In genomic region chr19:35745328-35746086, GRCh38 we compare ENCODE assay signal across 8 cellular contexts. TPM values are rescaled to one million over a fixed set of nuclear protein-coding genes. Genes with fewer than 3 reads are reported as not detected.
DNase-seq lines count a peak whose midpoint lies in the region; ATAC-seq and TF ChIP-seq lines count a peak whose summit lies in the region.

TSS of gene PSENEN (plus strand) at chr19:35745651. CDS start at chr19:35745931, 280 bp downstream.
TSS of gene U2AF1L4 (minus strand) at chr19:35745418. CDS start at chr19:35745391, 27 bp downstream.

- peaks cover 3% of the 10 kb centered on the region for H3K79me1 ChIP-seq in H9 (ENCODE audit: insufficient read depth, low read depth, low read length, poor library complexity, severe bottlenecking)

- H2BK5ac ChIP-seq in H9 (ENCODE audit: insufficient read length, low read length) = no peak within 1 kb of the TSS

- peaks cover 3 to 17% (median 5%) of the 10 kb centered on the region in 3 experiments; a peak in 4 of 7 replicates for H3K36me3 Mint-ChIP-seq in H9 (ENCODE audit: insufficient read depth in 1 of 3, low read depth in 3 of 3)
- H3K36me3 Mint-ChIP-seq in natural killer cell = no peaks in the 10 kb centered on the region

- TF ChIP-seq CTCF in H9 (conservative IDR thresholded peaks at IDR 0.05) (no peak), MM.1S (IDR thresholded peaks at IDR 0.05; ENCODE audit: low read length) (no peak), fibroblast of pulmonary artery (IDR thresholded peaks at IDR 0.05; ENCODE audit: low read length, missing control alignments) (no peak), natural killer cell (IDR thresholded peaks at IDR 0.05) (no peak)

- H2BK15ac ChIP-seq in H9 (ENCODE audit: low read depth, low read length) = no peak within 1 kb of the TSS

- no peak within 1 kb of the TSS for H4K91ac ChIP-seq in H9 (ENCODE audit: insufficient read length, low read depth, low read length)

- H3K9me3 ChIP-seq in H9 (ENCODE audit: control insufficient read depth, low read depth, low read length) (no peaks in the 10 kb centered on the region), MM.1S (replicated peaks; ENCODE audit: insufficient read depth, low read length) (no peaks in the 10 kb centered on the region)

- H3F3A ChIP-seq in MM.1S (ENCODE audit: insufficient read depth, low read length) = peaks cover 22% of the 10 kb centered on the region; the same call in 1 of the 2 replicates

- no peak within 1 kb of the TSS for H3T11ph ChIP-seq in H9 (ENCODE audit: low read length)

- H2BK20ac ChIP-seq in H9 (ENCODE audit: low read depth, low read length, poor library complexity, severe bottlenecking) = no peak within 1 kb of the TSS

- peak within 1 kb of the TSS; percentile 71 for H3K9ac ChIP-seq in H9 (ENCODE audit: extremely low read depth, insufficient read length, low read length)
- peak within 1 kb of the TSS; percentile 84 for H3K9ac ChIP-seq in MM.1S (ENCODE audit: low read length)

- peak within 1 kb of the TSS; percentile 100 for H3K27ac Mint-ChIP-seq in H9
- H3K27ac Mint-ChIP-seq in natural killer cell = peak within 1 kb of the TSS; percentile 96 to 99

- H4K20me1 ChIP-seq in H9 (ENCODE audit: control insufficient read depth, insufficient read depth, insufficient read length) (no peaks in the 10 kb centered on the region), MM.1S (ENCODE audit: insufficient read depth, low read length) (no peaks in the 10 kb centered on the region)

- WGBS in H9 (ENCODE audit: extremely low coverage, insufficient read length, low lambda C conversion rate) = no CpG with 5 or more reads among the region's 40 CpGs

- no peak within 1 kb of the TSS for H2AK5ac ChIP-seq in H9 (ENCODE audit: insufficient read length, low read length)

- H3K4me1 Mint-ChIP-seq in H9 (peaks cover 20 to 38% of the 10 kb centered on the region in 2 experiments), natural killer cell (peaks cover 48 to 66% of the 10 kb centered on the region in 2 donors)

- intact Hi-C loops in natural killer cell (cut with micrococcal nuclease) = loop anchor here (1.0 to 10.0 kb wide), 6 partner anchors 28 to 372 kb away; partner anchors contain the start of genes ARHGAP33, COX6B1, HCST and NFKBID

- peak within 1 kb of the TSS; percentile 90 for H3K4me3 ChIP-seq in MM.1S (ENCODE audit: low read length)
- H3K4me3 ChIP-seq in fibroblast of pulmonary artery (replicated peaks; ENCODE audit: low read depth, low read length) = peak within 1 kb of the TSS; percentile 92

- H4K8ac ChIP-seq in H9 (replicated peaks; ENCODE audit: insufficient read length, low read depth, low read length) = no peak within 1 kb of the TSS

- H3K4ac ChIP-seq in H9 (ENCODE audit: low read depth, low read length) = no peak within 1 kb of the TSS

- peak within 1 kb of the TSS; percentile 79 for H3K14ac ChIP-seq in H9 (ENCODE audit: insufficient read depth, low read length)

- H4K5ac ChIP-seq in H9 (ENCODE audit: insufficient read length, low read depth, low read length) = no peak within 1 kb of the TSS

- no peaks in the 10 kb centered on the region for H3K27me3 ChIP-seq in H9 (ENCODE audit: insufficient read depth, low read length)
- H3K27me3 ChIP-seq in MM.1S (replicated peaks; ENCODE audit: insufficient read depth, low read length) = no peaks in the 10 kb centered on the region

- H2BK120ac ChIP-seq in H9 (ENCODE audit: low read depth, low read length, poor library complexity, severe bottlenecking) = no peak within 1 kb of the TSS

- no peaks in the 10 kb centered on the region for H3K9me3 Mint-ChIP-seq in H9
- no peaks in the 10 kb centered on the region for H3K9me3 Mint-ChIP-seq in natural killer cell

- no peak within 1 kb of the TSS for H2BK12ac ChIP-seq in H9 (ENCODE audit: insufficient read length, low read depth, low read length)

- peaks cover 16% of the 10 kb centered on the region for H3K23me2 ChIP-seq in H9 (ENCODE audit: insufficient read length, low read depth, low read length, poor library complexity, severe bottlenecking)

- no peaks in the 10 kb centered on the region for H3K9me2 ChIP-seq in MM.1S (replicated peaks; ENCODE audit: insufficient read depth, low read length)

- DNase-seq in EH (ENCODE audit: low read depth) (peak; percentile 99), H9 (peak; percentile 98), MM.1S (peak; percentile 99), SHP77 treated with DMSO at 0.1 percent for 48 hours (lab: John Stamatoyannopoulos, UW) (peak; percentile 91), fibroblast of pulmonary artery (ENCODE audit: low read depth) (peak; percentile 100), natural killer cell (peak; percentile 93)
- DNase-seq in activated effector memory CD4-positive, alpha-beta T cell treated with Interleukin-2 at 50 U/mL for 16 hours = peak; percentile 96
- DNase-seq in stimulated activated naive CD4-positive, alpha-beta T cell (lab: John Stamatoyannopoulos, UW) = peak; percentile 89 to 97 (median 96)

- peak within 1 kb of the TSS; percentile 61 for H3K18ac ChIP-seq in H9 (ENCODE audit: insufficient read length, low read depth, low read length)

- H3K27ac ChIP-seq in H9 (ENCODE audit: insufficient read length, low read depth, low read length) (no peak within 1 kb of the TSS), MM.1S (ENCODE audit: low read length) (peak within 1 kb of the TSS; percentile 90)

- peak within 1 kb of the TSS; percentile 96 for H3K4me3 Mint-ChIP-seq in H9
- peak within 1 kb of the TSS; percentile 99 for H3K4me3 Mint-ChIP-seq in natural killer cell

- H2AFZ ChIP-seq in H9 (ENCODE audit: low read length) (peak within 1 kb of the TSS; percentile 71), MM.1S (ENCODE audit: low read length) (peak within 1 kb of the TSS; percentile 71)

- ATAC-seq in natural killer cell = peak; percentile 55 to 80 (median 65)

- H3K27me3 Mint-ChIP-seq in H9 (ENCODE audit: low read depth) (no peaks in the 10 kb centered on the region), natural killer cell (ENCODE audit: low read depth in 2 of 2) (no peaks in the 10 kb centered on the region)

- H3K4me1 ChIP-seq in H9 (ENCODE audit: insufficient read depth, low read length) (peaks cover 4% of the 10 kb centered on the region; the same call in 1 of the 2 replicates), MM.1S (ENCODE audit: low read length) (peaks cover 26% of the 10 kb centered on the region)

- H3K23ac ChIP-seq in H9 (ENCODE audit: insufficient read length, low read depth, low read length) = no peak within 1 kb of the TSS

- H3K79me2 ChIP-seq in H9 (ENCODE audit: insufficient read depth, low read length) (no peaks in the 10 kb centered on the region), MM.1S (ENCODE audit: low read length) (peaks cover 40% of the 10 kb centered on the region)

- H3K56ac ChIP-seq in H9 (ENCODE audit: insufficient read length, low read depth, low read length) = no peak within 1 kb of the TSS

- H3K4me2 ChIP-seq in H9 (ENCODE audit: insufficient read depth, insufficient read length, low read length) (peak within 1 kb of the TSS; percentile 95), MM.1S (ENCODE audit: low read depth, low read length) (peak within 1 kb of the TSS; percentile 88)

- no peaks in the 10 kb centered on the region for H3K36me3 ChIP-seq in MM.1S (replicated peaks; ENCODE audit: insufficient read depth, low read length)

RNA-seq across cellular contexts. Expression of gene PSENEN, which starts in this region (rescaled TPM):
- 69.7 and 77.7 TPM in 2 replicates for total RNA-seq in H9 (2021)
- total RNA-seq in natural killer cell = 10 to 100 TPM; 38.5 to 45.0 (median 41.0) TPM

RNA-seq across cellular contexts. Expression of gene U2AF1L4, which starts in this region (rescaled TPM):
- total RNA-seq in H9 (2021) (16.8 and 19.2 TPM in 2 replicates), natural killer cell (10 to 100 TPM; 63.7 to 78.2 (median 73.0) TPM)
